In genomic region chr12:1579626-1580025, GRCh38 we compare ENCODE assay signal across 30 cellular contexts. TPM values are rescaled to one million over a fixed set of nuclear protein-coding genes. Genes with fewer than 3 reads are reported as not detected.
DNase-seq lines count a peak whose midpoint lies in the region; ATAC-seq and TF ChIP-seq lines count a peak whose summit lies in the region.
"Had no signal": no experiment of that assay in that cellular context is flagged by ENCODE, and none has a peak within 500 bp of the region (broad histone marks: within the 10 kb centered on the region; RNA-seq: fewer than 3 reads in every experiment).

No MANE protein-coding gene starts in this region.

- no peaks in the 10 kb centered on the region for H3K36me3 Mint-ChIP-seq in neural progenitor cell
- H3K36me3 Mint-ChIP-seq: mesothelial cell of epicardium, naive B cell had no signal

- peaks cover 13 to 75% of the 10 kb centered on the region in 2 experiments for H3K79me1 ChIP-seq in IMR-90 (ENCODE audit: low read depth in 1 of 2, low read length in 2 of 2)

- H4K91ac ChIP-seq in IMR-90 (ENCODE audit: insufficient read depth, low read depth, low read length): no peak overlapping the region

- H3K18ac ChIP-seq in IMR-90 (ENCODE audit: low read depth, low read length): peak overlapping the region; percentile 42; the same call in 1 of the 2 replicates

- H4K8ac ChIP-seq in IMR-90 (ENCODE audit: low read depth in 2 of 2, low read length in 2 of 2): peak overlapping the region in 1 of 2 experiments; percentile 73; a peak in 2 of 4 replicates

- H3K9ac ChIP-seq in IMR-90 (ENCODE audit: low read depth, low read length) (no peak overlapping the region), neural progenitor cell (no peak overlapping the region)

- H3K27ac ChIP-seq in IMR-90 (ENCODE audit: insufficient read depth, low read length) (no peak overlapping the region), neural progenitor cell (peak overlapping the region; percentile 99)
- H3K27ac ChIP-seq: adrenal gland, coronary artery, esophagus muscularis mucosa, PC-9, tibial artery, WERI-Rb-1 had no signal

- peaks cover 77% of the 10 kb centered on the region for H3F3A ChIP-seq in neural progenitor cell (ENCODE audit: low read depth)

- peak overlapping the region; percentile 68; the same call in 1 of the 2 replicates for H2BK20ac ChIP-seq in IMR-90 (ENCODE audit: low read depth, low read length)

- CTCF ChIA-PET in IMR-90 (lab: Yijun Ruan, JAX): interaction anchor here (0.6 to 0.7 kb wide), 3 partner anchors 140 to 565 kb away, joined by 3 to 4 read pairs (median 4); no protein-coding TSS in a partner anchor

- no peaks in the 10 kb centered on the region for H3K9me3 ChIP-seq in IMR-90 (ENCODE audit: control insufficient read depth, insufficient read depth, low read length)
- H3K9me3 ChIP-seq in neural progenitor cell (ENCODE audit: low read depth): no peaks in the 10 kb centered on the region
- H3K9me3 ChIP-seq: adrenal gland, esophagus muscularis mucosa, tibial artery had no signal

- H3K27ac Mint-ChIP-seq in neural progenitor cell: peak overlapping the region; percentile 17
- H3K27ac Mint-ChIP-seq: endodermal cell; mesothelial cell of epicardium; naive B cell; stimulated activated naive CD8-positive, alpha-beta T cell treated with anti-CD3 and anti-CD28 coated beads, Interleukin-15, Interleukin-2, amounts not matched to agents 100 ng/mL and 50 ng/mL, for 24 hours had no signal

- in situ Hi-C loops in IMR-90 (cut with MboI; ENCODE audit: low sequenced_read_pairs): loop anchor here (10.0 to 25.0 kb wide), 2 partner anchors 667 to 1005 kb away; no protein-coding TSS in a partner anchor

- peak overlapping the region; percentile 61 for H3K4me3 Mint-ChIP-seq in neural progenitor cell
- H3K4me3 Mint-ChIP-seq: activated T-cell treated with anti-CD3 and anti-CD28 coated beads, Interleukin-2, amount 50 U/mL, for 72 hours; endodermal cell; mesothelial cell of epicardium; naive B cell; stimulated activated naive CD8-positive, alpha-beta T cell treated with anti-CD3 and anti-CD28 coated beads, Interleukin-15, Interleukin-2, amounts not matched to agents 100 ng/mL and 50 ng/mL, for 24 hours had no signal

- H3K4me3 ChIP-seq in IMR-90 (ENCODE audit: insufficient read depth, low read depth, low read length) (no peak overlapping the region), neural progenitor cell (peak overlapping the region; percentile 38)
- H3K4me3 ChIP-seq: adrenal gland, coronary artery, esophagus muscularis mucosa, PC-9, tibial artery had no signal

- intact Hi-C loops in IMR-90 (cut with micrococcal nuclease): loop anchor here (5.0 to 10.0 kb wide), 4 partner anchors 47 to 827 kb away; partner anchors contain the start of genes ERC1 and WNK1

- H4K20me1 ChIP-seq in IMR-90 (ENCODE audit: insufficient read depth, low read length) (peaks cover 23% of the 10 kb centered on the region; the same call in 1 of the 2 replicates), neural progenitor cell (ENCODE audit: low read depth) (peaks cover 11% of the 10 kb centered on the region)

- H3K56ac ChIP-seq in IMR-90 (ENCODE audit: extremely low read depth, insufficient read depth, low read length): no peak overlapping the region

- H3K23ac ChIP-seq in IMR-90 (ENCODE audit: low read depth, low read length): no peak overlapping the region

- peaks cover 9% of the 10 kb centered on the region for H3K27me3 Mint-ChIP-seq in neural progenitor cell (ENCODE audit: insufficient read depth, low read depth)
- H3K27me3 Mint-ChIP-seq: naive B cell; stimulated activated naive CD8-positive, alpha-beta T cell treated with anti-CD3 and anti-CD28 coated beads, Interleukin-15, Interleukin-2, amounts not matched to agents 100 ng/mL and 50 ng/mL, for 24 hours had no signal

- TF ChIP-seq POLR2A in IMR-90 (IDR thresholded peaks at IDR 0.05; ENCODE audit: low read depth, low read length): no peak

- peaks cover 93% of the 10 kb centered on the region for H3K4me1 Mint-ChIP-seq in neural progenitor cell

- no peak overlapping the region for H2AFZ ChIP-seq in IMR-90 (replicated peaks; ENCODE audit: low read length, poor library complexity)
- H2AFZ ChIP-seq in neural progenitor cell (replicated peaks): no peak overlapping the region
- H2AFZ ChIP-seq: PC-9 had no signal

- peak overlapping the region; percentile 68; the same call in 1 of the 2 replicates for H2BK120ac ChIP-seq in IMR-90 (ENCODE audit: low read depth, low read length)

- no peak for TF ChIP-seq RAD21 in IMR-90 (IDR thresholded peaks at IDR 0.05; ENCODE audit: low read length)

- no peak overlapping the region; the same call in 1 of the 2 replicates for H2AK5ac ChIP-seq in IMR-90 (ENCODE audit: low read depth, low read length)

- H2BK15ac ChIP-seq in IMR-90 (ENCODE audit: low read depth, low read length): peak overlapping the region; percentile 53; the same call in 1 of the 3 replicates

- DNase-seq in EH (ENCODE audit: low read depth): peak; percentile 78
- DNase-seq in IMR-90: peak; percentile 78
- DNase-seq in dermis blood vessel endothelial cell: peak; percentile 34
- peak; percentile 70 for DNase-seq in neural progenitor cell (ENCODE audit: low spot score)
- DNase-seq in NCI-H524 (lab: John Stamatoyannopoulos, UW): no peak
- no peak for DNase-seq in GM19240 (ENCODE audit: insufficient read length, low spot score)
- DNase-seq in activated CD8-positive, alpha-beta memory T cell treated with anti-CD3 and anti-CD28 coated beads, Interleukin-2, amount 50 U/mL, for 48 hours: no peak
- DNase-seq: ACHN; activated CD4-positive, alpha-beta T cell treated with anti-CD3 and anti-CD28 coated beads, Interleukin-2, amount 50 U/mL, for 1 hour; activated naive CD4-positive, alpha-beta T cell treated with Interleukin-2 at 50 U/mL for 16 hours; activated T-cell treated with anti-CD3 and anti-CD28 coated beads, Interleukin-2, amount 50 U/mL, for 72 hours; adrenal gland; C1 segment of cervical spinal cord; COR-L47; DMS53; endodermal cell; left ventricle myocardium superior; MV-4-11; naive B cell; NCI-H446 treated with DMSO at 0.1 percent for 48 hours; NK-92 treated with Interleukin-12 subunit alpha and Interleukin-12 subunit beta, amount 100 ng/mL, for 24 hours; occipital lobe; SHP77; tibial artery; WERI-Rb-1 had no signal

- H3K4me1 ChIP-seq in IMR-90 (ENCODE audit: control insufficient read depth, insufficient read depth, low read length) (peaks cover 29% of the 10 kb centered on the region), neural progenitor cell (peaks cover 92% of the 10 kb centered on the region)

- dilution Hi-C loops in IMR-90 (cut with HindIII; ENCODE audit: low sequenced_read_pairs, unreplicated experiment): no loop called here

- no peak overlapping the region for H4K5ac ChIP-seq in IMR-90 (ENCODE audit: low read depth, low read length)

- peaks cover 24% of the 10 kb centered on the region for H3K9me1 ChIP-seq in IMR-90 (ENCODE audit: insufficient read depth, low read length)

- H3K27me3 ChIP-seq in IMR-90 (ENCODE audit: control insufficient read depth, insufficient read depth, low read length) (no peaks in the 10 kb centered on the region), neural progenitor cell (no peaks in the 10 kb centered on the region)
- H3K27me3 ChIP-seq: adrenal gland, esophagus muscularis mucosa, tibial artery had no signal

- no peak overlapping the region for H2AK9ac ChIP-seq in IMR-90 (replicated peaks; ENCODE audit: low read depth, low read length, poor library complexity)

- H3K79me2 ChIP-seq in neural progenitor cell (ENCODE audit: low read depth): peaks cover 68% of the 10 kb centered on the region

- H3K36me3 ChIP-seq in IMR-90 (ENCODE audit: control insufficient read depth, insufficient read depth, low read length): peaks cover 2% of the 10 kb centered on the region; the same call in 1 of the 2 replicates
- H3K36me3 ChIP-seq in neural progenitor cell: no peaks in the 10 kb centered on the region
- H3K36me3 ChIP-seq: adrenal gland, esophagus muscularis mucosa, tibial artery, WERI-Rb-1 had no signal

- peak overlapping the region; percentile 36 for H3K14ac ChIP-seq in IMR-90 (replicated peaks; ENCODE audit: low read depth, low read length)

- H3K4me2 ChIP-seq in IMR-90 (ENCODE audit: low read depth, low read length): no peak overlapping the region; the same call in 1 of the 2 replicates
- H3K4me2 ChIP-seq in neural progenitor cell: peak overlapping the region; percentile 75
- H3K4me2 ChIP-seq: PC-9 had no signal

- no TSS peak for BruUV-seq in IMR-90 (replicated peaks; lab: Mats Ljungman, UMichigan)

- H3K4ac ChIP-seq in IMR-90 (ENCODE audit: low read depth, low read length): peak overlapping the region; percentile 84; the same call in 1 of the 2 replicates

- H2BK5ac ChIP-seq in IMR-90 (ENCODE audit: low read depth, low read length, poor library complexity, severe bottlenecking): peak overlapping the region; percentile 62

- WGBS in IMR-90 (ENCODE audit: extremely low coverage in 2 of 2, insufficient read length in 1 of 2), 2 experiments: no CpG with 5 or more reads among the region's 2 CpGs

- no peaks in the 10 kb centered on the region for H3K9me3 Mint-ChIP-seq in neural progenitor cell
- H3K9me3 Mint-ChIP-seq: activated T-cell treated with anti-CD3 and anti-CD28 coated beads, Interleukin-2, amount 50 U/mL, for 72 hours; endodermal cell; mesothelial cell of epicardium; naive B cell; stimulated activated naive CD8-positive, alpha-beta T cell treated with anti-CD3 and anti-CD28 coated beads, Interleukin-15, Interleukin-2, amounts not matched to agents 100 ng/mL and 50 ng/mL, for 24 hours had no signal

- TF ChIP-seq CTCF in IMR-90 (conservative IDR thresholded peaks at IDR 0.05; ENCODE audit: low read depth, low read length): no peak
- no peak for TF ChIP-seq CTCF in neural progenitor cell (IDR thresholded peaks at IDR 0.05)

- peak; percentile 51 for ATAC-seq in IMR-90 (ENCODE audit: low read depth)
- ATAC-seq: activated T-cell treated with anti-CD3 and anti-CD28 coated beads, Interleukin-2, amount 50 U/mL, for 72 hours; left ventricle myocardium superior had no signal

- POLR2A ChIA-PET in IMR-90 (lab: Charles Lee; ENCODE audit: unreplicated experiment): interaction anchor here (0.7 kb wide), 1 partner anchor 52 kb away, joined by 3 read pairs; no protein-coding TSS in a partner anchor

TF ChIP-seq in IMR-90, 13 proteins besides CTCF, POLR2A, EP300 and RAD21 (continues in another document):
- TF ChIP-seq SMC3 (IDR thresholded peaks at IDR 0.05; ENCODE audit: low read depth, low read length) (no peak), MAFK (IDR thresholded peaks at IDR 0.05; ENCODE audit: low read depth, low read length) (no peak)

RNA-seq across cellular contexts. Expression of gene FBXL14, which starts 14.8 kb away (rescaled TPM):
- 4.7 TPM in 2 replicates for total RNA-seq in IMR-90 (2012; rRNA removed)
- polyA plus RNA-seq in IMR-90 (2012; rRNA removed): 7.3 and 8.8 TPM in 2 replicates
- 2.2 and 9.6 TPM in 2 replicates for polyA plus RNA-seq in IMR-90 (2012; cell fraction: cytosol; rRNA removed)
- 2.8 and 5.8 TPM in 2 replicates for polyA plus RNA-seq in IMR-90 (2012; cell fraction: nucleus; rRNA removed; ENCODE audit: low replicate concordance)
- 17.4 and 21.7 TPM in 2 replicates for total RNA-seq in dermis blood vessel endothelial cell
- 27.3 and 64.6 TPM in 2 replicates for total RNA-seq in neural progenitor cell (ENCODE audit: low replicate concordance)

RNA-seq across cellular contexts. Expression of gene WNT5B, which starts 49.4 kb away (rescaled TPM):
- 96.1 and 102 TPM in 2 replicates for total RNA-seq in IMR-90 (2012; rRNA removed)
- polyA plus RNA-seq in IMR-90 (2012; rRNA removed): 83.7 and 98.8 TPM in 2 replicates
- polyA plus RNA-seq in IMR-90 (2012; cell fraction: cytosol; rRNA removed): 77.8 and 101 TPM in 2 replicates
- 49.1 and 91.4 TPM in 2 replicates for polyA plus RNA-seq in IMR-90 (2012; cell fraction: nucleus; rRNA removed; ENCODE audit: low replicate concordance)
- 0.28 and 1.5 TPM in 2 replicates for total RNA-seq in dermis blood vessel endothelial cell
- total RNA-seq in neural progenitor cell (ENCODE audit: low replicate concordance): 43.7 and 73.8 TPM in 2 replicates

Comparison
In these comparisons a context has a peak if more than half of its experiments do, and no peak if none do; other contexts are left out.
1. DNase-seq: peak in EH (single experiment), IMR-90 (single experiment), dermis blood vessel endothelial cell (single experiment) and neural progenitor cell (single experiment); none in NCI-H524 (0 of 2), GM19240 (single experiment) and activated CD8-positive, alpha-beta memory T cell treated with anti-CD3 and anti-CD28 coated beads, Interleukin-2, amount 50 U/mL, for 48 hours (single experiment).
2. RNA of gene WNT5B, which starts 49.4 kb away (total RNA-seq): 96.1 to 102 TPM in IMR-90 and 43.7 to 73.8 TPM in neural progenitor cell; 0.28 to 1.5 TPM in dermis blood vessel endothelial cell; every median in the first group is over 10 times any median in the second.